Comparison of ENCODE assay signal across 8 cellular contexts in genomic region chr6:52881996-52882841, GRCh38. TPM values are rescaled to one million over a fixed set of nuclear protein-coding genes. Genes with fewer than 3 reads are reported as not detected.
DNase-seq lines count a peak whose midpoint lies in the region; ATAC-seq, FAIRE-seq and TF ChIP-seq lines count a peak whose summit lies in the region.

No MANE protein-coding gene starts in this region.

- H3K36me3 ChIP-seq in muscle layer of colon (ENCODE audit: insufficient read depth, low read length): no peaks in the 10 kb centered on the region

- no peaks in the 10 kb centered on the region for H3K9me3 ChIP-seq in muscle layer of colon (ENCODE audit: low read length)

- peak; percentile 63 for DNase-seq in D721Med (ENCODE audit: insufficient read length, low spot score)
- DNase-seq in HT1080 (ENCODE audit: low read depth): peak; percentile 70
- peak; percentile 70 for DNase-seq in NOMO-1 treated with DMSO at 0.1 percent for 48 hours (lab: John Stamatoyannopoulos, UW; ENCODE audit: unreplicated experiment)
- peak; percentile 24 for DNase-seq in activated CD8-positive, alpha-beta memory T cell treated with anti-CD3 and anti-CD28 coated beads, Interleukin-2, amount 50 U/mL, for 24 hours (ENCODE audit: extremely low read depth)
- DNase-seq in epithelial cell of proximal tubule (ENCODE audit: low read depth): no peak
- DNase-seq in stimulated activated CD8-positive, alpha-beta memory T cell treated with anti-CD3 and anti-CD28 coated beads, Interleukin-7, amount 100 ng/mL, for 4 hours (ENCODE audit: low read depth in 2 of 2): peak; percentile 33 to 54

- H3K9ac ChIP-seq in muscle layer of colon (ENCODE audit: low read length): peak overlapping the region; percentile 54

- peak overlapping the region; percentile 13 for H3K27ac ChIP-seq in muscle layer of colon (ENCODE audit: low read depth, low read length)

- TF ChIP-seq CTCF in D721Med (IDR thresholded peaks at IDR 0.05; ENCODE audit: insufficient read depth, missing control alignments): peak; percentile 77
- peak; percentile 90 for TF ChIP-seq CTCF in epithelial cell of proximal tubule (conservative IDR thresholded peaks at IDR 0.05; ENCODE audit: low read depth, low read length)

- peak overlapping the region; percentile 57 for H3K4me3 ChIP-seq in epithelial cell of proximal tubule (ENCODE audit: low read depth, low read length)
- H3K4me3 ChIP-seq in muscle layer of colon (ENCODE audit: low read depth in 1 of 2, low read length in 2 of 2): peak overlapping the region; percentile 41 to 77

- no peaks in the 10 kb centered on the region for H3K4me1 ChIP-seq in muscle layer of colon (ENCODE audit: insufficient read depth, low read length)

- FAIRE-seq in D721Med (lab: Jason Lieb, UNC): peak; percentile 66

- H3K27me3 ChIP-seq in muscle layer of colon (ENCODE audit: control insufficient read depth in 1 of 2, insufficient read depth in 2 of 2, low read length in 2 of 2): no peaks in the 10 kb centered on the region

- ATAC-seq in GM21381 (IDR thresholded peaks at IDR 0.05; ENCODE audit: unreplicated experiment): peak; percentile 98

RNA-seq across cellular contexts. Expression of gene GSTA3, which starts 27.3 kb away (rescaled TPM):
- total RNA-seq in HT1080 (2014; rRNA removed; shearing (Covaris generic)): not detected in 2 replicates
- not detected in 2 replicates for polyA plus RNA-seq in HT1080 (2015; cell fraction: cytosol; rRNA removed)
- not detected in 2 replicates for polyA plus RNA-seq in HT1080 (2015; cell fraction: nucleus; rRNA removed)
- total RNA-seq in epithelial cell of proximal tubule: not detected in 2 replicates

RNA-seq across cellular contexts. Expression of gene GSTA5, which starts 41.6 kb away (rescaled TPM):
- total RNA-seq in HT1080 (2014; rRNA removed; shearing (Covaris generic)): not detected in 2 replicates
- not detected in 2 replicates for polyA plus RNA-seq in HT1080 (2015; cell fraction: cytosol; rRNA removed)
- not detected in 2 replicates for polyA plus RNA-seq in HT1080 (2015; cell fraction: nucleus; rRNA removed)
- not detected in 2 replicates for total RNA-seq in epithelial cell of proximal tubule
